ENCODE assay signal across 15 cellular contexts in the genomic region with DNA sequence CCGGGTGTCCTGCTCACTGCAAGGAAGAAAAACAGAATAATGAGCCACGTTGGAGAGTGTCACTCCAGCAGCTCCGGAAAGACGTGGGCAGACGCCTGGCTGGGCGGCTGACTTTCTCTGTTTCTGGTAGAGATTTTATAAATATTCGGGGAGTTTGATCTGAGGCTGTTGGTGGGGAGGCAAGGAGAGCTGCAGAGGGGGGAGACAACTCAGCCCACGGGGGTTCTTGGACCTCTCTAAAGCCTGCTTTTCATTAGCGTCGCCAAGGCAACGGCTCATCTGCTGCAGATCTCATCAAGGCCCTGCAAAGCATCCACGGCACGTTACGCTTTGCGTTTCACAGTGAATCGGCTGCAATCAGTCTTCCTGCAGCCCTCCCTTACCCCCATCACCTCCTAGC.
DNase-seq lines count a peak whose midpoint lies in the region; ATAC-seq, FAIRE-seq and TF ChIP-seq lines count a peak whose summit lies in the region.
"Had no signal": no experiment of that assay in that cellular context is flagged by ENCODE, and none has a peak within 500 bp of the region (broad histone marks: within the 10 kb centered on the region; RNA-seq: fewer than 3 reads in every experiment).

No MANE protein-coding gene starts in this region.

- POLR2A ChIA-PET in HepG2 (lab: Yijun Ruan, JAX) = interaction anchor here (1.3 kb wide), 1 partner anchor 53 kb away, joined by 3 read pairs; no protein-coding TSS in a partner anchor

- H3K4me3 ChIP-seq in ACC112 (ENCODE audit: low read depth, low read length) = no peak overlapping the region
- no peak overlapping the region for H3K4me3 ChIP-seq in RWPE2 (ENCODE audit: severe bottlenecking)
- no peak overlapping the region for H3K4me3 ChIP-seq in esophagus squamous epithelium
- H3K4me3 ChIP-seq in neuronal stem cell (ENCODE audit: low read length in 2 of 2) = peak overlapping the region in 1 of 2 donors; percentile 14
- no peak overlapping the region for H3K4me3 ChIP-seq in HepG2 (replicated peaks in 1 of 3; ENCODE audit: insufficient read depth in 1 of 3, low read depth in 2 of 3, low read length in 3 of 3)
- no peak overlapping the region for H3K4me3 ChIP-seq in MM.1S (ENCODE audit: low read length)
- H3K4me3 ChIP-seq in colonic mucosa = no peak overlapping the region
- H3K4me3 ChIP-seq: left lung, SJSA1 had no signal

- H3K4me1 ChIP-seq in ACC112 (ENCODE audit: control insufficient read depth, insufficient read depth, low read length, unreplicated experiment) (peaks cover 6% of the 10 kb centered on the region), RWPE2 (ENCODE audit: insufficient read depth, poor library complexity, severe bottlenecking) (peaks cover 13% of the 10 kb centered on the region), esophagus squamous epithelium (peaks cover 38 to 74% (median 50%) of the 10 kb centered on the region in 3 donors), neuronal stem cell (ENCODE audit: control insufficient read depth in 2 of 2, insufficient read depth in 1 of 2, low read depth in 1 of 2, low read length in 2 of 2) (peaks cover 37 to 44% of the 10 kb centered on the region in 2 donors), HepG2 (ENCODE audit: insufficient read depth, low read length) (peaks cover 24% of the 10 kb centered on the region), MM.1S (ENCODE audit: low read length) (no peaks in the 10 kb centered on the region), colonic mucosa (no peaks in the 10 kb centered on the region)

- H3K27me3 ChIP-seq in ACC112 (ENCODE audit: insufficient read depth, low read length) = no peaks in the 10 kb centered on the region
- H3K27me3 ChIP-seq in RWPE2 (ENCODE audit: insufficient read depth, poor library complexity, severe bottlenecking) = no peaks in the 10 kb centered on the region
- no peaks in the 10 kb centered on the region for H3K27me3 ChIP-seq in esophagus squamous epithelium
- no peaks in the 10 kb centered on the region for H3K27me3 ChIP-seq in neuronal stem cell (ENCODE audit: control insufficient read depth in 3 of 3, insufficient read depth in 3 of 3, low read depth in 1 of 3, low read length in 3 of 3)
- H3K27me3 ChIP-seq in HepG2 (ENCODE audit: control insufficient read depth in 1 of 2, insufficient read depth in 2 of 2, low read length in 2 of 2) = no peaks in the 10 kb centered on the region
- no peaks in the 10 kb centered on the region for H3K27me3 ChIP-seq in MM.1S (replicated peaks; ENCODE audit: insufficient read depth, low read length)
- H3K27me3 ChIP-seq in colonic mucosa = no peaks in the 10 kb centered on the region
- H3K27me3 ChIP-seq: left lung, SJSA1 had no signal

- no peaks in the 10 kb centered on the region for H3K9me2 ChIP-seq in MM.1S (replicated peaks; ENCODE audit: insufficient read depth, low read length)

- H4K8ac ChIP-seq in neuronal stem cell (ENCODE audit: low read depth, low read length) = no peak overlapping the region

- H2AFZ ChIP-seq in ACC112 (ENCODE audit: low read length, unreplicated experiment) (peak overlapping the region; percentile 44), neuronal stem cell (ENCODE audit: low read length) (peak overlapping the region; percentile 87), HepG2 (ENCODE audit: low read length) (no peak overlapping the region), MM.1S (ENCODE audit: low read length) (no peak overlapping the region)

- H2BK120ac ChIP-seq in neuronal stem cell (ENCODE audit: low read depth, low read length) = no peak overlapping the region

- TF ChIP-seq RAD21 in HepG2 (CRISPR knock-in tag; IDR thresholded peaks at IDR 0.05) = no peak

- no peaks in the 10 kb centered on the region for H3K79me1 ChIP-seq in neuronal stem cell (ENCODE audit: low read depth, low read length)

- H3K27ac ChIP-seq in ACC112 (ENCODE audit: low read depth, low read length) (no peak overlapping the region), RWPE2 (ENCODE audit: poor library complexity, severe bottlenecking) (peak overlapping the region; percentile 26), esophagus squamous epithelium (peak overlapping the region; percentile 67 to 87 (median 82)), neuronal stem cell (replicated peaks; ENCODE audit: low read length) (peak overlapping the region; percentile 34), HepG2 (ENCODE audit: extremely low read length, insufficient read depth, low read length) (no peak overlapping the region), MM.1S (ENCODE audit: low read length) (no peak overlapping the region), colonic mucosa (no peak overlapping the region)
- H3K27ac ChIP-seq: left lung, SJSA1 had no signal

- whole genome bisulfite sequencing in esophagus squamous epithelium, 2 donors = 79 to 82% methylated on average over 11 to 14 of the region's 16 CpGs
- no CpG with 5 or more reads among the region's 16 CpGs for WGBS in neuronal stem cell (ENCODE audit: extremely low coverage in 2 of 2, insufficient read length in 2 of 2, insufficient replicate concordance in 1 of 2), 2 donors
- WGBS in HepG2 (ENCODE audit: low lambda C conversion rate) = 79% methylated on average over 16 of the region's 16 CpGs

- no peak overlapping the region for H2BK12ac ChIP-seq in neuronal stem cell (ENCODE audit: low read length)

- no peaks in the 10 kb centered on the region for H3K36me3 ChIP-seq in ACC112 (ENCODE audit: insufficient read depth, low read length)
- H3K36me3 ChIP-seq in RWPE2 (ENCODE audit: low read depth) = no peaks in the 10 kb centered on the region
- no peaks in the 10 kb centered on the region for H3K36me3 ChIP-seq in esophagus squamous epithelium
- H3K36me3 ChIP-seq in neuronal stem cell (replicated peaks in 1 of 2; ENCODE audit: control insufficient read depth in 2 of 2, insufficient read depth in 2 of 2, low read length in 2 of 2) = no peaks in the 10 kb centered on the region
- H3K36me3 ChIP-seq in HepG2 (replicated peaks in 1 of 2; ENCODE audit: control insufficient read depth in 1 of 2, insufficient read depth in 2 of 2, low read length in 2 of 2) = no peaks in the 10 kb centered on the region
- H3K36me3 ChIP-seq in MM.1S (replicated peaks; ENCODE audit: insufficient read depth, low read length) = no peaks in the 10 kb centered on the region
- no peaks in the 10 kb centered on the region for H3K36me3 ChIP-seq in colonic mucosa
- H3K36me3 ChIP-seq: left lung, SJSA1 had no signal

- no peak overlapping the region for H3K18ac ChIP-seq in neuronal stem cell (ENCODE audit: low read length)

- H2AK5ac ChIP-seq in neuronal stem cell (ENCODE audit: low read depth, low read length) = no peak overlapping the region

- in situ Hi-C loops in HepG2 (cut with HindIII; ENCODE audit: extremely low pct_ligation_motif_present, low pct_unique_long_range_greater_than_20kb) = no loop called here

- H3K4me2 ChIP-seq in neuronal stem cell (ENCODE audit: insufficient read depth, low read length, poor library complexity, severe bottlenecking) (no peak overlapping the region), HepG2 (ENCODE audit: low read depth, low read length) (no peak overlapping the region), MM.1S (ENCODE audit: low read depth, low read length) (no peak overlapping the region)

- no TSS peak for BruUV-seq in HepG2 (replicated peaks; lab: Mats Ljungman, UMichigan)

- no peak for ATAC-seq in RWPE2 (ENCODE audit: low read depth)
- no peak for ATAC-seq in HepG2

- H3K14ac ChIP-seq in neuronal stem cell (ENCODE audit: low read length) = no peak overlapping the region

- H2BK5ac ChIP-seq in neuronal stem cell (ENCODE audit: low read length) = peak overlapping the region; percentile 7

- CTCF ChIA-PET in HepG2 (lab: Yijun Ruan, JAX; ENCODE audit: low intra/inter-chr PET ratio, low total read pairs) = no interaction called here

- TF ChIP-seq POLR2A in esophagus squamous epithelium (IDR thresholded peaks at IDR 0.05) (no peak), HepG2 (IDR thresholded peaks at IDR 0.05; ENCODE audit: insufficient read depth in 1 of 2, low read depth in 2 of 2, low read length in 2 of 2) (no peak)

- H3K9ac ChIP-seq in neuronal stem cell (ENCODE audit: low read depth, low read length, poor library complexity) = no peak overlapping the region
- no peak overlapping the region for H3K9ac ChIP-seq in HepG2 (ENCODE audit: insufficient read depth, low read depth, low read length)
- H3K9ac ChIP-seq in MM.1S (ENCODE audit: low read length) = no peak overlapping the region
- peak overlapping the region in 1 of 2 donors; percentile 12 for H3K9ac ChIP-seq in colonic mucosa (ENCODE audit: low read depth in 2 of 2, low read length in 2 of 2)

- H4K91ac ChIP-seq in neuronal stem cell (ENCODE audit: low read depth, low read length, poor library complexity) = no peak overlapping the region

- intact Hi-C loops in esophagus squamous epithelium (cut with DNase I) (no loop called here), HepG2 (cut with micrococcal nuclease; ENCODE audit: unreplicated experiment) (no loop called here), colonic mucosa (cut with DNase I) (no loop called here)

- no peak overlapping the region for H3K23ac ChIP-seq in neuronal stem cell (ENCODE audit: low read depth, low read length, poor library complexity)

- H3K79me2 ChIP-seq in ACC112 (ENCODE audit: control insufficient read depth, insufficient read depth, low read length, unreplicated experiment) (no peaks in the 10 kb centered on the region), HepG2 (ENCODE audit: insufficient read depth, low read length) (no peaks in the 10 kb centered on the region), MM.1S (ENCODE audit: low read length) (no peaks in the 10 kb centered on the region)

- FAIRE-seq in HepG2 (lab: Jason Lieb, UNC) = no peak

- H3K9me3 ChIP-seq in RWPE2 (ENCODE audit: severe bottlenecking) = no peaks in the 10 kb centered on the region
- no peaks in the 10 kb centered on the region for H3K9me3 ChIP-seq in esophagus squamous epithelium
- H3K9me3 ChIP-seq in neuronal stem cell (replicated peaks in 1 of 2; ENCODE audit: control insufficient read depth in 2 of 2, insufficient read depth in 1 of 2, low read depth in 1 of 2, low read length in 2 of 2) = peaks cover 0 to 7% of the 10 kb centered on the region in 2 donors
- H3K9me3 ChIP-seq in HepG2 (ENCODE audit: low read length) = no peaks in the 10 kb centered on the region
- H3K9me3 ChIP-seq in MM.1S (replicated peaks; ENCODE audit: insufficient read depth, low read length) = no peaks in the 10 kb centered on the region
- H3K9me3 ChIP-seq in colonic mucosa = no peaks in the 10 kb centered on the region
- H3K9me3 ChIP-seq: left lung, SJSA1 had no signal

- TF ChIP-seq EP300 in HepG2 (IDR thresholded peaks at IDR 0.05; ENCODE audit: low read depth in 2 of 2, low read length in 2 of 2) = no peak
- no peak for TF ChIP-seq EP300 in HepG2 (CRISPR knock-in tag; IDR thresholded peaks at IDR 0.05; ENCODE audit: borderline replicate concordance)

- TF ChIP-seq CTCF in RWPE2 (IDR thresholded peaks at IDR 0.05; ENCODE audit: poor library complexity, severe bottlenecking) (no peak), esophagus squamous epithelium (IDR thresholded peaks at IDR 0.05) (no peak), HepG2 (CRISPR knock-in tag; IDR thresholded peaks at IDR 0.05) (no peak), MM.1S (IDR thresholded peaks at IDR 0.05; ENCODE audit: low read length) (no peak), colonic mucosa (IDR thresholded peaks at IDR 0.05) (no peak)

- DNase-seq in RWPE2 (ENCODE audit: low spot score) (no peak), esophagus squamous epithelium (lab: John Stamatoyannopoulos, UW) (no peak), neuronal stem cell (ENCODE audit: low spot score) (no peak), HepG2 (ENCODE audit: low spot score) (no peak), MM.1S (no peak), colonic mucosa (no peak), NCI-H1694 (lab: John Stamatoyannopoulos, UW) (no peak)
- DNase-seq: activated CD4-positive, CD25-positive, alpha-beta regulatory T cell; activated T-cell treated with anti-CD3 and anti-CD28 coated beads, Interleukin-2, amount 50 U/mL, for 1 hour; AML-193; left lung; NCI-H1105; stimulated activated CD4-positive, alpha-beta T cell treated with anti-CD3 and anti-CD28 coated beads, Interleukin-4, amount 100 ng/mL, for 1 hour had no signal

- H2BK15ac ChIP-seq in neuronal stem cell (ENCODE audit: low read length) = no peak overlapping the region

- H3K4ac ChIP-seq in neuronal stem cell (ENCODE audit: low read length) = no peak overlapping the region

- no peaks in the 10 kb centered on the region for H3F3A ChIP-seq in MM.1S (ENCODE audit: insufficient read depth, low read length)

- H4K20me1 ChIP-seq in HepG2 (ENCODE audit: insufficient read depth, low read length) (no peaks in the 10 kb centered on the region), MM.1S (ENCODE audit: insufficient read depth, low read length) (no peaks in the 10 kb centered on the region)

Comparison
In these comparisons a context has a peak if more than half of its experiments do, and no peak if none do; other contexts are left out.
1. H2AFZ ChIP-seq: peak in ACC112 (single experiment) and neuronal stem cell (single experiment); none in HepG2 (single experiment) and MM.1S (single experiment).
2. H3K27ac ChIP-seq: peak in RWPE2 (single experiment), esophagus squamous epithelium (4 of 4) and neuronal stem cell (single experiment); none in ACC112 (single experiment), HepG2 (single experiment), MM.1S (single experiment) and colonic mucosa (single experiment).